14 cellular contexts compared by ENCODE assay signal in the genomic region with DNA sequence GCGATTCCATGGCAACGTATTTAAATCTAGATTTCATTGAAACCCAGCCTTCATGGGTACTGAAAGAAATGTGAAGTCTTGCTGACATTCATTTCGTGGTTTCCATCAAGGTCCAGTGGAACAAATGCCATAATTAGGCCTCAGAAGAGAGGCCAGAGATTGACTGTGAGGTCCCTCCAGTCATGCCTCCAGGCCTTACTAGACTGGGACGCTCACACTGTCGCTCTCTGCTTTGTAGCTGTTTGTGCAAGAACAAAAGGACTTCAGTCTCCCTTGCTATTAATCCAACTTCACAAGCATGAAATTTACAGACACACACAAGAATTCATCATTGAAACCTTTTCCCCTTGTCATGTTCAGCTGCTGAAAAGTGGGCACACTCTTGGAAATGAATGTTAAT.
DNase-seq lines count a peak whose midpoint lies in the region; ATAC-seq and TF ChIP-seq lines count a peak whose summit lies in the region.
"Had no signal": no experiment of that assay in that cellular context is flagged by ENCODE, and none has a peak within 500 bp of the region (broad histone marks: within the 10 kb centered on the region; RNA-seq: fewer than 3 reads in every experiment).

No MANE protein-coding gene starts in this region.

- TF ChIP-seq CTCF in osteoblast (IDR thresholded peaks at IDR 0.05; ENCODE audit: extremely low read depth, low read depth, low read length), result no peak

- in situ Hi-C loops in SK-MEL-5 (cut with HindIII; ENCODE audit: low pct_unique_long_range_greater_than_20kb, low sequenced_read_pairs), result no loop called here

- DNase-seq in SK-MEL-5 (ENCODE audit: low read depth, low spot score) (peak; percentile 61), globus pallidus (ENCODE audit: low spot score) (peak; percentile 43), osteoblast (ENCODE audit: insufficient read length, low spot score, missing footprints) (peak; percentile 44), ureter (ENCODE audit: low spot score) (no peak), NCI-H2227 treated with DMSO at 0.1 percent for 48 hours (lab: John Stamatoyannopoulos, UW) (no peak)
- DNase-seq: CD8-positive, alpha-beta T cell; COR-L47; DMS153; DMS79 treated with DMSO at 0.1 percent for 48 hours; EL; IMR-90 had no signal

- no peak overlapping the region for H3K4me3 ChIP-seq in osteoblast (ENCODE audit: insufficient read depth, low read length)
- H3K4me3 ChIP-seq: A549 had no signal

- H2AFZ ChIP-seq in osteoblast (ENCODE audit: low read length), result no peak overlapping the region

- no peaks in the 10 kb centered on the region for H3K36me3 ChIP-seq in osteoblast (ENCODE audit: insufficient read depth, low read length)

- no peaks in the 10 kb centered on the region for H3K79me2 ChIP-seq in osteoblast (ENCODE audit: insufficient read depth, low read length)

- H3K4me2 ChIP-seq in osteoblast (ENCODE audit: insufficient read depth, low read length), result no peak overlapping the region
- H3K4me2 ChIP-seq: A549 had no signal

- no peaks in the 10 kb centered on the region for H3K4me1 ChIP-seq in osteoblast (ENCODE audit: insufficient read depth, low read length)
- H3K4me1 ChIP-seq: A549 had no signal

- H3K9me3 ChIP-seq in osteoblast (ENCODE audit: low read depth, low read length), result no peaks in the 10 kb centered on the region
- H3K9me3 ChIP-seq: A549 had no signal

- H3K27ac ChIP-seq in osteoblast (ENCODE audit: low read depth, low read length), result no peak overlapping the region
- H3K27ac ChIP-seq: A549 had no signal

- H3K27me3 ChIP-seq in osteoblast (ENCODE audit: insufficient read depth, low read length), result no peaks in the 10 kb centered on the region

- H4K20me1 ChIP-seq in osteoblast (ENCODE audit: insufficient read depth, low read length), result no peaks in the 10 kb centered on the region

- ATAC-seq in GM21447 (IDR thresholded peaks at IDR 0.05; ENCODE audit: unreplicated experiment), result no peak
- ATAC-seq: A549; CD8-positive, alpha-beta T cell; HCT116 had no signal

Comparison
In these comparisons a context has a peak if more than half of its experiments do, and no peak if none do; other contexts are left out.
1. DNase-seq: peak in SK-MEL-5 (single experiment), globus pallidus (single experiment) and osteoblast (single experiment); none in ureter (single experiment) and NCI-H2227 treated with DMSO at 0.1 percent for 48 hours (single experiment).